ENCODE assay signal across 8 cellular contexts in the genomic region with DNA sequence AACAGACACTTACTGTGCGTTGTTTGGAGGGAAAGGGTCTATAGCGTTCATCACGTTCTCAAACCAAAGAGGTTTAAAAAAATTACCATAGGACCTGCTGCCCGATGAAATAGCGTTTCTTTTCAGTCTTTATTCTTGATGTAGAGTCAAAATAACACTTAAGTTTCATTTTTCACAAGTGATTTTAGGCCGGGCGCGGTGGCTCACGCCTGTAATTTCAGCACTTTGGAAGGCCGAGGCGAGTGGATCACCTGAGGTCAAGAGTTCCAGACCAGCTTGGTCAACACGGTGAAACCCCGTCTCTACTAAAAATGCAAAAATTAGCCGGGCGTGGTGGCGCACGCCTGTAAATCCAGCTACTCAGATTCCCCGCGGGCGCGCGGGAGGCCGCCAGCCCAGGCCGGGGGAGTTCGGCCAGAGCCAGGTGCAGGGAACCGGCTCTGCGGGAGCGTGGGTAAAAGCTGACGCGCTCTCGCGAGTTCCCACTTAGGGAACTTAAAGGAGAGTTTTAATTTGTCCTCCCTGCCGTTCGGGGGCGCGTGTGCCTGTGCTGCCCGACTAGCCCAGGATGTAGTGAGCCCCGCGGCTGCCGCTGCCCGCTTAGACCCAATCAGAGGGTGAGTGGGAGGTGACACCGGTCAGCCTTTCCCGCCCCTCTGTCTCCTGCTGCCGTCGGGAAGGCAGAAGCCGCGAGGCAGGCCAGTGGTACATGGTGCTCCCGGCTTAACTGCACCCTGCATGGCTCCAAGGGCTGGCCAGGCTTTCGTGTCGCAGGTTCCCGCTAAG. TPM values are rescaled to one million over a fixed set of nuclear protein-coding genes. Genes with fewer than 3 reads are reported as not detected.
DNase-seq lines count a peak whose midpoint lies in the region; ATAC-seq and TF ChIP-seq lines count a peak whose summit lies in the region.

No MANE protein-coding gene starts in this region.

- peak; percentile 47 for TF ChIP-seq POLR2A in Raji (IDR thresholded peaks at IDR 0.05; ENCODE audit: insufficient read depth, low read depth, low read length)

- H3K4me1 ChIP-seq in cardiac muscle cell (ENCODE audit: low read depth): no peaks in the 10 kb centered on the region
- H3K4me1 ChIP-seq in urinary bladder (ENCODE audit: insufficient read depth): no peaks in the 10 kb centered on the region

- H3K9me3 ChIP-seq in cardiac muscle cell (ENCODE audit: low read depth): no peaks in the 10 kb centered on the region

- H3K27ac Mint-ChIP-seq in activated naive CD8-positive, alpha-beta T cell: peak overlapping the region; percentile 95

- 5% methylated on average over 51 of the region's 51 CpGs for WGBS in urinary bladder

- H3K27me3 Mint-ChIP-seq in activated naive CD8-positive, alpha-beta T cell: no peaks in the 10 kb centered on the region

- intact Hi-C loops in posterior vena cava (cut with DNase I): no loop called here

- H3K4me1 Mint-ChIP-seq in activated naive CD8-positive, alpha-beta T cell (ENCODE audit: low read depth): peaks cover 31% of the 10 kb centered on the region

- peaks cover 24% of the 10 kb centered on the region for H3K27me3 ChIP-seq in cardiac muscle cell

- H3K36me3 ChIP-seq in cardiac muscle cell: no peaks in the 10 kb centered on the region
- no peaks in the 10 kb centered on the region for H3K36me3 ChIP-seq in urinary bladder (ENCODE audit: insufficient read depth)

- no peak overlapping the region for H3K27ac ChIP-seq in cardiac muscle cell
- no peak overlapping the region for H3K27ac ChIP-seq in urinary bladder (ENCODE audit: low read depth)

- H3K4me3 ChIP-seq in cardiac muscle cell: no peak overlapping the region
- H3K4me3 ChIP-seq in urinary bladder (ENCODE audit: low read depth, low read length): peak overlapping the region; percentile 67

- peak; percentile 43 for TF ChIP-seq CTCF in GM13977 (IDR thresholded peaks at IDR 0.05; ENCODE audit: extremely low read depth, insufficient read depth, missing control alignments)
- peak; percentile 30 for TF ChIP-seq CTCF in cardiac muscle cell (IDR thresholded peaks at IDR 0.05; ENCODE audit: low read depth, low read length)

- no peaks in the 10 kb centered on the region for H3K9me3 Mint-ChIP-seq in activated naive CD8-positive, alpha-beta T cell (ENCODE audit: low read depth)

- peak overlapping the region; percentile 96 for H3K4me3 Mint-ChIP-seq in activated naive CD8-positive, alpha-beta T cell

- ATAC-seq in HG02678 (IDR thresholded peaks at IDR 0.05; ENCODE audit: unreplicated experiment): peak; percentile 85

- DNase-seq in GM13977 (ENCODE audit: low spot score) (peak; percentile 77), cardiac muscle cell (ENCODE audit: low read depth in 1 of 2, low spot score in 1 of 2) (peak in 1 of 2 donors; percentile 93), posterior vena cava (ENCODE audit: low spot score) (peak; percentile 96), T1000 (lab: John Stamatoyannopoulos, UW) (no peak)

- in situ Hi-C loops in GM13977 (cut with MboI; ENCODE audit: low pct_unique_long_range_greater_than_20kb, low sequenced_read_pairs, unreplicated experiment): no loop called here

- no peaks in the 10 kb centered on the region for H3K36me3 Mint-ChIP-seq in activated naive CD8-positive, alpha-beta T cell

RNA-seq across cellular contexts. Expression of a gene that starts 35.8 kb away (rescaled TPM):
- 14.2 and 16.1 TPM in 2 replicates for total RNA-seq in cardiac muscle cell
- 18.3 and 20.6 TPM in 2 replicates for polyA plus RNA-seq in cardiac muscle cell
- total RNA-seq in posterior vena cava: 10 to 100 TPM; 12.2 to 17.3 TPM
- 22.3 TPM for total RNA-seq in urinary bladder
- 14.2 TPM for polyA plus RNA-seq in urinary bladder
